ENCODE assay signal across 8 cellular contexts in genomic region chr16:15482068-15482747, GRCh38. TPM values are rescaled to one million over a fixed set of nuclear protein-coding genes. Genes with fewer than 3 reads are reported as not detected.
DNase-seq lines count a peak whose midpoint lies in the region; ATAC-seq, FAIRE-seq and TF ChIP-seq lines count a peak whose summit lies in the region.

No MANE protein-coding gene starts in this region.

- H3K9me3 ChIP-seq in esophagus squamous epithelium (no peaks in the 10 kb centered on the region), pancreas (no peaks in the 10 kb centered on the region)

- no peak for TF ChIP-seq POLR2A in esophagus squamous epithelium (IDR thresholded peaks at IDR 0.05)

- H3K36me3 ChIP-seq in esophagus squamous epithelium (no peaks in the 10 kb centered on the region), pancreas (no peaks in the 10 kb centered on the region)

- H3K4me3 ChIP-seq in esophagus squamous epithelium: no peak overlapping the region
- no peak overlapping the region for H3K4me3 ChIP-seq in pancreas

- peak; percentile 98 to 99 (median 98) for ATAC-seq in pancreas
- no peak for ATAC-seq in GM18868 (IDR thresholded peaks at IDR 0.05; ENCODE audit: unreplicated experiment)

- peaks cover 0 to 16% (median 4%) of the 10 kb centered on the region in 3 donors for H3K4me1 ChIP-seq in esophagus squamous epithelium
- H3K4me1 ChIP-seq in pancreas: peaks cover 0 to 10% (median 0%) of the 10 kb centered on the region in 3 donors

- H3K27ac ChIP-seq in esophagus squamous epithelium (peak overlapping the region in 3 of 4 donors; percentile 39 to 60 (median 54)), pancreas (peak overlapping the region in 3 of 4 donors; percentile 36 to 85 (median 79))

- no peak for FAIRE-seq in pancreas (lab: Jason Lieb, UNC)

- peak in 2 of 6 experiments; percentile 19 to 41 for TF ChIP-seq CTCF in esophagus squamous epithelium (IDR thresholded peaks at IDR 0.05)
- no peak for TF ChIP-seq CTCF in pancreas (IDR thresholded peaks at IDR 0.05)

- H3K27me3 ChIP-seq in esophagus squamous epithelium (no peaks in the 10 kb centered on the region), pancreas (no peaks in the 10 kb centered on the region)

- intact Hi-C loops in esophagus squamous epithelium (cut with DNase I): no loop called here
- intact Hi-C loops in pancreas (cut with DNase I): no loop called here

- DNase-seq in activated effector memory CD4-positive, alpha-beta T cell treated with anti-CD3 and anti-CD28 coated beads, Interleukin-2, amount 50 U/mL, for 16 hours: peak; percentile 70
- no peak for DNase-seq in activated effector memory CD4-positive, alpha-beta T cell treated with Interleukin-2 at 50 U/mL for 16 hours
- DNase-seq in activated CD4-positive, alpha-beta T cell treated with anti-CD3 and anti-CD28 coated beads, Interleukin-2, amount 50 U/mL, for 4 hours: peak; percentile 6 to 17
- DNase-seq in esophagus squamous epithelium (lab: John Stamatoyannopoulos, UW): no peak
- DNase-seq in pancreas: peak in 5 of 6 donors; percentile 77 to 90 (median 88)
- DNase-seq in effector CD8-positive, alpha-beta T cell (lab: John Stamatoyannopoulos, UW): no peak
- no peak for DNase-seq in HUDEP-2 (lab: John Stamatoyannopoulos, UW; ENCODE audit: unreplicated experiment in 76 of 76)

- WGBS in esophagus squamous epithelium, 2 donors: 30% methylated on average over 3 of the region's 3 CpGs
- 31 to 32% methylated on average over 3 of the region's 3 CpGs for WGBS in pancreas, 2 donors

RNA-seq across cellular contexts. Expression of gene BMERB1, which starts 47.8 kb away (rescaled TPM):
- 10 to 100 TPM in 2 of 4 donors, 1 to 10 TPM in 2; 3.4 to 38.1 (median 14.9) TPM for total RNA-seq in esophagus squamous epithelium
- 10 to 100 TPM; 16.0 to 21.7 (median 17.5) TPM for total RNA-seq in pancreas
- 10 to 100 TPM; 10.3 to 20.9 TPM for polyA plus RNA-seq in pancreas

Comparison
In these comparisons a context has a peak if more than half of its experiments do, and no peak if none do; other contexts are left out.
1. DNase-seq: peak in activated effector memory CD4-positive, alpha-beta T cell treated with anti-CD3 and anti-CD28 coated beads, Interleukin-2, amount 50 U/mL, for 16 hours (single experiment), activated CD4-positive, alpha-beta T cell treated with anti-CD3 and anti-CD28 coated beads, Interleukin-2, amount 50 U/mL, for 4 hours (2 of 2) and pancreas (5 of 6); none in activated effector memory CD4-positive, alpha-beta T cell treated with Interleukin-2 at 50 U/mL for 16 hours (single experiment), esophagus squamous epithelium (single experiment), effector CD8-positive, alpha-beta T cell (single experiment) and HUDEP-2 (0 of 76).